In the genomic region with DNA sequence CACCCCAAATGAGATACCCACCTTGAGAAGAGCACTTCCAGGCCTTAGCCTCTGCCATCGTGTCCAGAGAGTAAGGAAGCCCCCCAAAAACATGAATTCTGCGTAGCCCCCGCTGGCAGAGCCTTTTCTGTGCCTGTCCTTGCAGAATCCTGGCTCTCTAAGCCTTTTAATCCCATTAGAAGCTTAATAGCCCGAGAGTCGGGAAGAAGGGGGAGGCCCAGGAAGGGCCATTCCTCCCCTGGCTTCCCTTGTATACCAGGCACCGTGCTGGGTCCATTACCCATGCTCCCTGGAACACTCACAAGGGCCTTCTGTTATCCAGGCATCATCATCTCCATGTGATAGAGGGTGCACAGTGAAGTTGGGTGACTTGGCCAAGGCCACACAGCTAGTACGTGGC, we compare ENCODE assay signal across 29 cellular contexts.
"Had no signal": no experiment of that assay in that cellular context is flagged by ENCODE, and none has a peak within 500 bp of the region (broad histone marks: within the 10 kb centered on the region; RNA-seq: fewer than 3 reads in every experiment).

No MANE protein-coding gene starts in this region.

- H3K4me3 ChIP-seq: colonic mucosa, esophagus muscularis mucosa, gastroesophageal sphincter, heart left ventricle, hepatocyte, lung, mucosa of descending colon, pancreas, right lobe of liver, testis, tibial artery had no signal

- H3K4me2 ChIP-seq: hepatocyte had no signal

- H3K36me3 ChIP-seq: colonic mucosa, gastroesophageal sphincter, heart left ventricle, pancreas, right lobe of liver had no signal

- H3K36me3 Mint-ChIP-seq: memory B cell; mesothelial cell of epicardium; naive B cell; natural killer cell treated with Interleukin-12 subunit alpha and Interleukin-12 subunit beta and Interleukin-15 and Interleukin-18, amount 100 ng/mL, for 72 hours; type B pancreatic cell had no signal

- H3K4me1 ChIP-seq: colonic mucosa, foreskin keratinocyte had no signal

- H3K27ac Mint-ChIP-seq: memory B cell; mesothelial cell of epicardium; natural killer cell treated with Interleukin-12 subunit alpha and Interleukin-12 subunit beta and Interleukin-15 and Interleukin-18, amount 100 ng/mL, for 72 hours; type B pancreatic cell had no signal

- H3K27ac ChIP-seq: colonic mucosa, esophagus muscularis mucosa, foreskin keratinocyte, gastroesophageal sphincter, heart left ventricle, hepatocyte, pancreas, right lobe of liver, testis, tibial artery had no signal

- DNase-seq: colonic mucosa; dermis blood vessel endothelial cell; effector memory CD4-positive, alpha-beta T cell; foreskin keratinocyte; kidney; mucosa of descending colon; naive B cell; occipital lobe; retina; right lobe of liver; small intestine; stimulated activated CD4-positive, alpha-beta T cell treated with anti-CD3 and anti-CD28 coated beads, Interleukin-1b, Interleukin-23, amount 100 ng/mL, for 48 hours; stimulated activated CD4-positive, alpha-beta T cell treated with anti-CD3 and anti-CD28 coated beads, Interleukin-4, amount 100 ng/mL, for 1 hour; stimulated activated CD8-positive, alpha-beta memory T cell treated with anti-CD3 and anti-CD28 coated beads, Interleukin-4, amount 100 ng/mL, for 48 hours; stimulated activated naive CD8-positive, alpha-beta T cell treated with anti-CD3 and anti-CD28 coated beads, Interleukin-15, Interleukin-2, amounts not matched to agents 100 U/mL and 50 U/mL, for 24 hours; substantia nigra; testis; tibial artery had no signal

- H3K27me3 ChIP-seq: colonic mucosa, hepatocyte, pancreas, right lobe of liver, testis had no signal

- H3K9me3 Mint-ChIP-seq: memory B cell; mesothelial cell of epicardium; natural killer cell treated with Interleukin-12 subunit alpha and Interleukin-12 subunit beta and Interleukin-15 and Interleukin-18, amount 100 ng/mL, for 72 hours; type B pancreatic cell had no signal

- H3K4me3 Mint-ChIP-seq: memory B cell; mesothelial cell of epicardium; natural killer cell treated with Interleukin-12 subunit alpha and Interleukin-12 subunit beta and Interleukin-15 and Interleukin-18, amount 100 ng/mL, for 72 hours; type B pancreatic cell had no signal

- H2AFZ ChIP-seq: hepatocyte had no signal

- H3K9me3 ChIP-seq: colonic mucosa, esophagus muscularis mucosa, gastroesophageal sphincter, heart left ventricle, mucosa of descending colon, pancreas, right lobe of liver, testis, tibial artery had no signal

- H3K27me3 Mint-ChIP-seq: memory B cell; natural killer cell treated with Interleukin-12 subunit alpha and Interleukin-12 subunit beta and Interleukin-15 and Interleukin-18, amount 100 ng/mL, for 72 hours had no signal

- ATAC-seq: foreskin keratinocyte; gastroesophageal sphincter; heart left ventricle; left lobe of liver; mucosa of descending colon; natural killer cell treated with Interleukin-12 subunit alpha and Interleukin-12 subunit beta and Interleukin-15 and Interleukin-18, amount 100 ng/mL, for 72 hours; pancreas; right lobe of liver; stimulated activated naive CD8-positive, alpha-beta T cell treated with anti-CD3 and anti-CD28 coated beads, Interleukin-15, Interleukin-2, amounts not matched to agents 100 U/mL and 50 U/mL, for 24 hours had no signal
